In the genomic region with DNA sequence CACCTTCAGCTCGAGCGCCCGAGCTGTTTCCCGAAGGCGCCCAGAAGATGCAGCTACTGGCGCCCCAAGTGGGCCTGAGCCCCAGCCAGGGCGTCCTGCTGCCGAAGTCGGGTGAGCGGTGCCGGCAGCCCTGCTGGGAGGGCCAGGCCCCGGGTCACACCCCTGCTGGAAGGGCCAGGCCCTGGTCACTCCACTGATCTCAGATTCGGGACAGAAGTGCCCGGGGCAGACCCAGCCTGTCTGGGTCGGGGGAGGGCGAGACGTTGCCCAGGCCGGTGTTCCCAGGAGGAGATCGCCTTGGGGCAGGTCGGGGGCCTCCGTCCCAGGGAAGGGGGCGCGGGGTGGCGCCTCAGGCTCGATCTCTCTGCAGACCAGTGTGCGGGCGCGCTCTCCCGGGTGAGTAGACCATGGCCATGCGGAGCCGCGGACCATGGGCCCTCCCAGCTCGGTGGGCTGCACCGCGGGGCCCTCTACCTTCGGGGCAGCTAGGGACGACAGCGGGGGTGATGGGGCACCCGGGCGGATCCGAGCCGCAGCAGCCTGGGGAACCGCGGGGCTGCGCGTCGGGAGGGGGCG, we compare ENCODE assay signal across 15 cellular contexts. TPM values are rescaled to one million over a fixed set of nuclear protein-coding genes. Genes with fewer than 3 reads are reported as not detected.
DNase-seq lines count a peak whose midpoint lies in the region; ATAC-seq and TF ChIP-seq lines count a peak whose summit lies in the region.
"Had no signal": no experiment of that assay in that cellular context is flagged by ENCODE, and none has a peak within 500 bp of the region (broad histone marks: within the 10 kb centered on the region; RNA-seq: fewer than 3 reads in every experiment).

No MANE protein-coding gene starts in this region.

- DNase-seq in T-cell: peak in 1 of 34 experiments; percentile 27
- no peak for DNase-seq in right atrium auricular region (ENCODE audit: low spot score)
- no peak for DNase-seq in NCI-H446 treated with DMSO at 0.1 percent for 48 hours (lab: John Stamatoyannopoulos, UW)
- DNase-seq in NAMALWA (ENCODE audit: low spot score): no peak
- no peak for DNase-seq in kidney glomerular epithelial cell (lab: John Stamatoyannopoulos, UW)
- DNase-seq: activated CD4-positive, alpha-beta T cell treated with anti-CD3 and anti-CD28 coated beads for 48 hours; activated naive CD8-positive, alpha-beta T cell treated with anti-CD3 and anti-CD28 coated beads, Interleukin-2, amount 50 U/mL, for 24 hours; GDM1; SJCRH30; T1000 had no signal

- CTCF ChIA-PET in T-cell (lab: Charles Lee): no interaction called here

- POLR2A ChIA-PET in T-cell (lab: Charles Lee): no interaction called here

- no peaks in the 10 kb centered on the region for H3K79me2 ChIP-seq in neural cell (replicated peaks; ENCODE audit: insufficient read depth, low read length)

- TF ChIP-seq CTCF in right atrium auricular region (IDR thresholded peaks at IDR 0.05) (no peak), neural cell (IDR thresholded peaks at IDR 0.05; ENCODE audit: poor library complexity, severe bottlenecking) (no peak)

- H3K4me3 Mint-ChIP-seq in T-cell: peak overlapping the region in 1 of 3 donors; percentile 22
- H3K4me3 Mint-ChIP-seq: activated naive CD8-positive, alpha-beta T cell treated with anti-CD3 and anti-CD28 coated beads, Interleukin-2, amount 50 U/mL, for 24 hours had no signal

- H3K4me1 ChIP-seq in ES-I3 (ENCODE audit: insufficient read depth, low read length) (no peaks in the 10 kb centered on the region), right atrium auricular region (peaks cover 0 to 58% of the 10 kb centered on the region in 2 donors)

- H3K9ac ChIP-seq in ES-I3 (ENCODE audit: low read depth, low read length) (peak overlapping the region; percentile 47; the same call in 1 of the 2 replicates), neural cell (ENCODE audit: low read length) (no peak overlapping the region)

- H3K9me3 ChIP-seq in ES-I3 (ENCODE audit: control insufficient read depth, insufficient read depth, low read length) (no peaks in the 10 kb centered on the region), right atrium auricular region (no peaks in the 10 kb centered on the region), neural cell (ENCODE audit: low read length) (no peaks in the 10 kb centered on the region)
- H3K9me3 ChIP-seq: SJCRH30 had no signal

- no peaks in the 10 kb centered on the region for H4K20me1 ChIP-seq in neural cell (ENCODE audit: insufficient read depth)

- peaks cover 11 to 29% of the 10 kb centered on the region in 2 donors for H3K27me3 Mint-ChIP-seq in T-cell

- H3K27ac Mint-ChIP-seq in T-cell: no peak overlapping the region
- H3K27ac Mint-ChIP-seq: activated naive CD8-positive, alpha-beta T cell treated with anti-CD3 and anti-CD28 coated beads, Interleukin-2, amount 50 U/mL, for 24 hours had no signal

- H3K27me3 ChIP-seq in right atrium auricular region: no peaks in the 10 kb centered on the region
- H3K27me3 ChIP-seq in neural cell (ENCODE audit: insufficient read depth, low read depth, low read length): peaks cover 35% of the 10 kb centered on the region

- H3K36me3 ChIP-seq in ES-I3 (ENCODE audit: insufficient read depth, low read length) (no peaks in the 10 kb centered on the region), right atrium auricular region (no peaks in the 10 kb centered on the region), neural cell (ENCODE audit: insufficient read depth, low read length) (no peaks in the 10 kb centered on the region)
- H3K36me3 ChIP-seq: SJCRH30 had no signal

- no peak overlapping the region for H3K4me2 ChIP-seq in neural cell (ENCODE audit: low read length)

- H2AFZ ChIP-seq in neural cell (ENCODE audit: low read depth, low read length): no peak overlapping the region

- H3F3A ChIP-seq in neural cell (ENCODE audit: insufficient read depth, low read length, poor library complexity, severe bottlenecking): no peaks in the 10 kb centered on the region

- no peaks in the 10 kb centered on the region for H3K9me3 Mint-ChIP-seq in T-cell
- H3K9me3 Mint-ChIP-seq: activated naive CD8-positive, alpha-beta T cell treated with anti-CD3 and anti-CD28 coated beads, Interleukin-2, amount 50 U/mL, for 24 hours had no signal

- H3K4me3 ChIP-seq in right atrium auricular region: peak overlapping the region; percentile 5 to 32
- H3K4me3 ChIP-seq in neural cell (ENCODE audit: low read length): no peak overlapping the region
- H3K4me3 ChIP-seq: SJCRH30 had no signal

- no peaks in the 10 kb centered on the region for H3K36me3 Mint-ChIP-seq in T-cell

- no peak for TF ChIP-seq RAD21 in neural cell (conservative IDR thresholded peaks at IDR 0.05)

- no peaks in the 10 kb centered on the region for H3K9me2 ChIP-seq in neural cell (ENCODE audit: insufficient read depth, low read length)

- no peak for TF ChIP-seq EP300 in neural cell (conservative IDR thresholded peaks at IDR 0.05; ENCODE audit: poor library complexity, severe bottlenecking)

- peak; percentile 33 to 68 (median 42) for ATAC-seq in T-cell (replicated peaks in 1 of 4)
- ATAC-seq: activated naive CD8-positive, alpha-beta T cell treated with anti-CD3 and anti-CD28 coated beads, Interleukin-2, amount 50 U/mL, for 24 hours had no signal

- peaks cover 0 to 7% (median 6%) of the 10 kb centered on the region in 3 donors for H3K4me1 Mint-ChIP-seq in T-cell

- H3K27ac ChIP-seq in right atrium auricular region (no peak overlapping the region), neural cell (ENCODE audit: low read length) (no peak overlapping the region)
- H3K27ac ChIP-seq: SJCRH30 had no signal

TF ChIP-seq in neural cell, 6 proteins besides CTCF, POLR2A, EP300 and RAD21:
- TF ChIP-seq EZH2 (IDR thresholded peaks at IDR 0.05; ENCODE audit: borderline replicate concordance, insufficient read depth, low read length, poor library complexity, severe bottlenecking) (peak; percentile 64), POLR2AphosphoS5 (IDR thresholded peaks at IDR 0.05) (no peak)

RNA-seq across cellular contexts. Expression of gene LCNL1, which starts 2.3 kb away (rescaled TPM):
- 1 to 10 TPM in 3 of 5 donors, under 1 TPM in 2; 0.29 to 2.2 (median 1.3) TPM for total RNA-seq in T-cell
- total RNA-seq in right atrium auricular region: 1 to 10 TPM in 1 of 2 donors, under 1 TPM in 1; 0.24 to 1.1 TPM
- polyA plus RNA-seq in neural cell: 0.76 TPM in 1 of 2 replicates, not detected in the other
- polyA minus RNA-seq in neural cell: not detected in 2 replicates
- total RNA-seq: NCI-H460, SJCRH30, subcutaneous adipose tissue had no signal

RNA-seq across cellular contexts. Expression of gene PAXX, which starts 7.1 kb away (rescaled TPM):
- total RNA-seq in T-cell (100 to 1,000 TPM in 4 of 5 donors, 10 to 100 TPM in 1; 81.3 to 173 (median 127) TPM), right atrium auricular region (10 to 100 TPM; 27.4 to 37.5 TPM)
- polyA plus RNA-seq in neural cell: 276 and 346 TPM in 2 replicates
- polyA minus RNA-seq in neural cell: 30.4 and 35.3 TPM in 2 replicates

RNA-seq across cellular contexts. Expression of gene PTGDS, which starts 7.8 kb away (rescaled TPM):
- total RNA-seq in T-cell (10 to 100 TPM in 4 of 5 donors, 1 to 10 TPM in 1; 9.6 to 56.6 (median 26.4) TPM), right atrium auricular region (1,000 to 10,000 TPM; 1,799 to 2,426 TPM)
- polyA plus RNA-seq in neural cell: 2.0 TPM in 1 of 2 replicates, not detected in the other
- not detected in 2 replicates for polyA minus RNA-seq in neural cell
- total RNA-seq: NCI-H460, SJCRH30 had no signal

RNA-seq across cellular contexts. Expression of gene CLIC3, which starts 11.3 kb away (rescaled TPM):
- total RNA-seq in T-cell (10 to 100 TPM in 2 of 5 donors, 1 to 10 TPM in 3; 5.4 to 24.7 (median 8.0) TPM), right atrium auricular region (10 to 100 TPM in 1 of 2 donors, 1 to 10 TPM in 1; 6.5 to 11.8 TPM)
- polyA plus RNA-seq in neural cell: not detected in 2 replicates
- polyA minus RNA-seq in neural cell: not detected in 2 replicates

RNA-seq across cellular contexts. Expression of gene LCN12, which starts 33.0 kb away (rescaled TPM):
- total RNA-seq in T-cell (1 to 10 TPM; 1.1 to 3.3 (median 2.2) TPM), right atrium auricular region (10 to 100 TPM; 10.8 to 11.3 TPM)
- polyA plus RNA-seq in neural cell: 2.9 TPM in 1 of 2 replicates, not detected in the other
- not detected in 2 replicates for polyA minus RNA-seq in neural cell
- total RNA-seq: mesenteric fat pad, SJCRH30, subcutaneous adipose tissue had no signal

Comparison
In these comparisons a context has a peak if more than half of its experiments do, and no peak if none do; other contexts are left out.
1. RNA of gene PTGDS, which starts 7.8 kb away (total RNA-seq): 1,799 to 2,426 TPM in right atrium auricular region; 9.6 to 56.6 TPM in T-cell; every median in the first group is over 10 times any median in the second.